26 cellular contexts compared by ENCODE assay signal in the genomic region with DNA sequence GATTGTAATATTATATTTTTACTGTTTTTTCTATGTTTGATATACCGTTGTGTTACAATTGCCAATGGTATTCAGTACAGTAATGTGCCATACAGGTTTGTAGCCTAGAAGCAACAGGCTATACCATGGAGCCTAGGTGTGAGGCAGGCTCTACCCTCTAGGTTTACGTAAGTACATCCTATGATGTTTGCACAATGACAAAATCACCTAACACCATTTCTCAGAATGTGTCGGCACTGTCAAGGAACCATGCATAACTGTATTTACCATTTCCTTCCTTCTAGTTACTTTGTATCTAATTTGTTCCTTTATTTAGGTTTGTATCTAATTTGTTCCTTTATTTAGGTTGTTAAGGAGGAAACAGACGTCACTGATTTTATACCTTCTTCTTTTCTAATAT.
"Had no signal": no experiment of that assay in that cellular context is flagged by ENCODE, and none has a peak within 500 bp of the region (broad histone marks: within the 10 kb centered on the region; RNA-seq: fewer than 3 reads in every experiment).

No MANE protein-coding gene starts in this region.

- DNase-seq: activated CD4-positive, alpha-beta T cell treated with anti-CD3 and anti-CD28 coated beads for 36 hours; activated CD4-positive, alpha-beta T cell treated with anti-CD3 and anti-CD28 coated beads, Interleukin-2, amount 10 ng/mL, durations not matched to agents 7 days and 5 days; activated CD4-positive, alpha-beta T cell treated with anti-CD3 and anti-CD28 coated beads, Interleukin-2, amount 50 U/mL, for 48 hours; activated CD8-positive, alpha-beta memory T cell treated with anti-CD3 and anti-CD28 coated beads, Interleukin-2, amount 50 U/mL, for 4 hours; activated gamma-delta T cell treated with Interleukin-2 at 50 U/mL for 16 hours; activated naive CD4-positive, alpha-beta T cell treated with anti-CD3 and anti-CD28 coated beads for 36 hours; activated T-cell treated with anti-CD3 and anti-CD28 coated beads for 4 hours; activated T-cell treated with anti-CD3 and anti-CD28 coated beads, Interleukin-2, amount 50 U/mL, for 4 hours; adrenal gland; body of pancreas; caudate nucleus; cerebellar nuclear complex; NCI-H1105; NCI-H1417 treated with DMSO at 0.1 percent for 48 hours; NCI-H187 treated with DMSO at 0.1 percent for 48 hours; NCI-H2081; NCI-H446 treated with DMSO at 0.1 percent for 48 hours; NCI-H524 treated with DMSO at 0.1 percent for 48 hours; SHP77; SJCRH30; T1000 had no signal

- H3K4me3 Mint-ChIP-seq: activated CD4-positive, alpha-beta T cell treated with anti-CD3 and anti-CD28 coated beads for 36 hours; activated CD4-positive, alpha-beta T cell treated with anti-CD3 and anti-CD28 coated beads, Interleukin-2, amount 10 ng/mL, durations not matched to agents 7 days and 5 days; activated naive CD4-positive, alpha-beta T cell treated with anti-CD3 and anti-CD28 coated beads for 36 hours; activated T-cell treated with anti-CD3 and anti-CD28 coated beads, Interleukin-2, amount 50 U/mL, for 4 hours; activated T-helper 1 cell treated with anti-CD3 and anti-CD28 coated beads, Interleukin-12 subunit alpha, Interleukin-12 subunit beta, Interleukin-2, Interleukin-4 antibody, amounts not matched to agents 30 ng/mL and 10 ng/mL and 1 ng/mL, durations not matched to agents 14 hours and 24 hours and 36 hours had no signal

- H3K36me3 ChIP-seq: adrenal gland, SJCRH30 had no signal

- H3K27ac Mint-ChIP-seq: activated CD4-positive, alpha-beta T cell treated with anti-CD3 and anti-CD28 coated beads for 36 hours; activated CD4-positive, alpha-beta T cell treated with anti-CD3 and anti-CD28 coated beads, Interleukin-2, amount 10 ng/mL, durations not matched to agents 7 days and 5 days; activated naive CD4-positive, alpha-beta T cell treated with anti-CD3 and anti-CD28 coated beads for 36 hours; activated T-helper 1 cell treated with anti-CD3 and anti-CD28 coated beads, Interleukin-12 subunit alpha, Interleukin-12 subunit beta, Interleukin-2, Interleukin-4 antibody, amounts not matched to agents 30 ng/mL and 10 ng/mL and 1 ng/mL, durations not matched to agents 14 hours and 24 hours and 36 hours had no signal

- H3K4me1 ChIP-seq: adrenal gland, body of pancreas, SJCRH30 had no signal

- H3K27me3 Mint-ChIP-seq: activated CD4-positive, alpha-beta T cell treated with anti-CD3 and anti-CD28 coated beads for 36 hours; activated CD4-positive, alpha-beta T cell treated with anti-CD3 and anti-CD28 coated beads, Interleukin-2, amount 10 ng/mL, durations not matched to agents 7 days and 5 days had no signal

- H3K27me3 ChIP-seq: adrenal gland, body of pancreas, SJCRH30 had no signal

- H3K27ac ChIP-seq: adrenal gland, body of pancreas, SJCRH30, SK-N-MC had no signal

- H3K4me3 ChIP-seq: adrenal gland, body of pancreas, SJCRH30, SK-N-MC had no signal

- ATAC-seq: activated CD4-positive, alpha-beta T cell treated with anti-CD3 and anti-CD28 coated beads for 36 hours; activated CD4-positive, CD25-positive, alpha-beta regulatory T cell treated with anti-CD3 and anti-CD28 coated beads, Interleukin-2, amount 50 U/mL, for 24 hours; activated naive CD4-positive, alpha-beta T cell treated with anti-CD3 and anti-CD28 coated beads, Interleukin-2, amount 50 U/mL, for 72 hours; activated T-cell treated with anti-CD3 and anti-CD28 coated beads, Interleukin-2, amount 50 U/mL, for 4 hours; body of pancreas; Panc1 had no signal

- H3K4me1 Mint-ChIP-seq: activated CD4-positive, alpha-beta T cell treated with anti-CD3 and anti-CD28 coated beads for 36 hours had no signal

- H3K9me3 Mint-ChIP-seq: activated CD4-positive, alpha-beta T cell treated with anti-CD3 and anti-CD28 coated beads, Interleukin-2, amount 10 ng/mL, durations not matched to agents 7 days and 5 days; activated naive CD4-positive, alpha-beta T cell treated with anti-CD3 and anti-CD28 coated beads for 36 hours; activated naive CD4-positive, alpha-beta T cell treated with anti-CD3 and anti-CD28 coated beads, Interleukin-2, amount 50 U/mL, for 72 hours; activated T-cell treated with anti-CD3 and anti-CD28 coated beads, Interleukin-2, amount 50 U/mL, for 4 hours; activated T-helper 1 cell treated with anti-CD3 and anti-CD28 coated beads, Interleukin-12 subunit alpha, Interleukin-12 subunit beta, Interleukin-2, Interleukin-4 antibody, amounts not matched to agents 30 ng/mL and 10 ng/mL and 1 ng/mL, durations not matched to agents 14 hours and 24 hours and 36 hours had no signal

- H3K9me3 ChIP-seq: adrenal gland, body of pancreas, SJCRH30 had no signal
